In genomic region chr1:56817716-56818463, GRCh38 we compare ENCODE assay signal across 28 cellular contexts. TPM values are rescaled to one million over a fixed set of nuclear protein-coding genes. Genes with fewer than 3 reads are reported as not detected.
DNase-seq lines count a peak whose midpoint lies in the region; ATAC-seq, FAIRE-seq and TF ChIP-seq lines count a peak whose summit lies in the region.
"Had no signal": no experiment of that assay in that cellular context is flagged by ENCODE, and none has a peak within 500 bp of the region (broad histone marks: within the 10 kb centered on the region; RNA-seq: fewer than 3 reads in every experiment).

No MANE protein-coding gene starts in this region.

- peak overlapping the region; percentile 63 for H3K27ac Mint-ChIP-seq in Caco-2 (ENCODE audit: unreplicated experiment)
- H3K27ac Mint-ChIP-seq: activated B cell treated with CpG ODN at 0.5 μM for 24 hours; CD14-positive monocyte; dendritic cell treated with granulocyte-macrophage colony-stimulating factor and Interleukin-4, amounts not matched to agents 40 ng/mL and 50 ng/mL, for 4 days had no signal

- H3K4me3 Mint-ChIP-seq in Caco-2 (ENCODE audit: unreplicated experiment) = peak overlapping the region; percentile 65
- H3K4me3 Mint-ChIP-seq: activated B cell treated with CpG ODN at 0.5 μM for 24 hours; CD14-positive monocyte; dendritic cell treated with granulocyte-macrophage colony-stimulating factor and Interleukin-4, amounts not matched to agents 40 ng/mL and 50 ng/mL, for 4 days had no signal

- no peak for DNase-seq in Caco-2
- DNase-seq in heart right ventricle = no peak
- DNase-seq in middle frontal gyrus (ENCODE audit: extremely low spot score, low spot score) = no peak
- no peak for DNase-seq in RCC 7860 (ENCODE audit: low spot score)
- DNase-seq in NCI-H2107 treated with DMSO at 0.1 percent for 48 hours (lab: John Stamatoyannopoulos, UW; ENCODE audit: unreplicated experiment) = no peak
- DNase-seq: ACHN; activated B cell treated with CpG ODN at 0.5 μM for 24 hours; activated CD4-positive, alpha-beta T cell treated with anti-CD3 and anti-CD28 coated beads, Interleukin-2, amount 50 U/mL, for 4 hours; activated naive CD4-positive, alpha-beta T cell; amniotic stem cell; GDM1; hippocampal formation; Karpas-422; MV-4-11; NCI-H1694; NCI-H2171 treated with DMSO at 0.1 percent for 48 hours; NCI-H526 treated with DMSO at 0.1 percent for 48 hours; occipital lobe; RPMI8226; sigmoid colon; T-helper 9 cell had no signal

- ATAC-seq in SK-N-SH treated with all-trans-retinoic acid at 6 μM for 48 hours (no peak), heart right ventricle (peak in 2 of 8 donors; percentile 38 to 43), GM19351 (IDR thresholded peaks at IDR 0.05; ENCODE audit: unreplicated experiment) (no peak)

- H3K9me3 ChIP-seq in Caco-2 = no peaks in the 10 kb centered on the region
- H3K9me3 ChIP-seq in heart right ventricle = peaks cover 0 to 15% (median 0%) of the 10 kb centered on the region in 11 donors
- H3K9me3 ChIP-seq in parathyroid adenoma (ENCODE audit: control insufficient read depth, low read length) = no peaks in the 10 kb centered on the region

- H3K27me3 ChIP-seq in Caco-2 (replicated peaks; ENCODE audit: control insufficient read depth, insufficient read depth, low read length) = no peaks in the 10 kb centered on the region
- peaks cover 0 to 3% (median 0%) of the 10 kb centered on the region in 7 donors for H3K27me3 ChIP-seq in heart right ventricle
- no peaks in the 10 kb centered on the region for H3K27me3 ChIP-seq in parathyroid adenoma (ENCODE audit: control insufficient read depth, insufficient read depth, low read length)
- H3K27me3 ChIP-seq: sigmoid colon had no signal

- peak overlapping the region; percentile 6 to 85 (median 80) for H3K27ac ChIP-seq in heart right ventricle
- H3K27ac ChIP-seq in parathyroid adenoma = no peak overlapping the region
- H3K27ac ChIP-seq: sigmoid colon had no signal

- peaks cover 30% of the 10 kb centered on the region for H3K4me1 Mint-ChIP-seq in Caco-2 (ENCODE audit: low read depth, unreplicated experiment)
- H3K4me1 Mint-ChIP-seq: activated B cell treated with CpG ODN at 0.5 μM for 24 hours, CD14-positive monocyte had no signal

- peaks cover 44% of the 10 kb centered on the region for H3K4me1 ChIP-seq in Caco-2
- H3K4me1 ChIP-seq in heart right ventricle = peaks cover 0 to 38% (median 9%) of the 10 kb centered on the region in 9 donors
- no peaks in the 10 kb centered on the region for H3K4me1 ChIP-seq in parathyroid adenoma

- H3K9me3 Mint-ChIP-seq in Caco-2 (ENCODE audit: unreplicated experiment) = peaks cover 18% of the 10 kb centered on the region
- H3K9me3 Mint-ChIP-seq: dendritic cell treated with granulocyte-macrophage colony-stimulating factor and Interleukin-4, amounts not matched to agents 40 ng/mL and 50 ng/mL, for 4 days had no signal

- no peak for TF ChIP-seq CTCF in Caco-2 (IDR thresholded peaks at IDR 0.05; ENCODE audit: insufficient read depth in 1 of 2, low read depth in 1 of 2, low read length in 1 of 2, severe bottlenecking in 1 of 2, unreplicated experiment in 1 of 2)
- TF ChIP-seq CTCF in heart right ventricle (IDR thresholded peaks at IDR 0.05) = no peak
- TF ChIP-seq CTCF in parathyroid adenoma (IDR thresholded peaks at IDR 0.05) = no peak

- no peaks in the 10 kb centered on the region for H3K79me2 ChIP-seq in parathyroid adenoma

- TSS peak; percentile 54 for BruUV-seq in Caco-2 (replicated peaks; lab: Mats Ljungman, UMichigan)

- H2AFZ ChIP-seq in parathyroid adenoma = no peak overlapping the region

- CTCF ChIA-PET in Caco-2 (lab: Charles Lee) = no interaction called here

- H3K4me3 ChIP-seq in Caco-2 (ENCODE audit: low read depth, low read length) (no peak overlapping the region; the same call in 1 of the 2 replicates), heart right ventricle (peak overlapping the region in 9 of 10 donors; percentile 3 to 40 (median 24)), parathyroid adenoma (ENCODE audit: low read depth, low read length) (peak overlapping the region; percentile 61)
- H3K4me3 ChIP-seq: sigmoid colon had no signal

- POLR2A ChIA-PET in Caco-2 (lab: Charles Lee) = interaction anchor here (0.7 kb wide), 1 partner anchor 249 kb away, joined by 3 read pairs; no protein-coding TSS in a partner anchor

- no peak overlapping the region for H3K9ac ChIP-seq in parathyroid adenoma

- H3K27me3 Mint-ChIP-seq in Caco-2 (ENCODE audit: insufficient read depth, unreplicated experiment) = no peaks in the 10 kb centered on the region

- peaks cover 5% of the 10 kb centered on the region for H3K36me3 Mint-ChIP-seq in Caco-2 (ENCODE audit: insufficient read depth, unreplicated experiment)
- H3K36me3 Mint-ChIP-seq: CD14-positive monocyte had no signal

- intact Hi-C loops in Caco-2 (cut with micrococcal nuclease; ENCODE audit: unreplicated experiment) (loop anchor here (2.0 kb wide), 1 partner anchor 15 kb away; no protein-coding TSS in a partner anchor), heart right ventricle (cut with DNase I) (loop anchor here in 5 of 10 donors (2.0 to 10.0 kb wide), 5 partner anchors 19 to 1533 kb away; partner anchors contain the start of gene PRKAA2 (in 2 of the 5))

- H3K36me3 ChIP-seq in Caco-2 (ENCODE audit: control insufficient read depth, insufficient read depth, low read length) (no peaks in the 10 kb centered on the region), heart right ventricle (no peaks in the 10 kb centered on the region), parathyroid adenoma (ENCODE audit: control insufficient read depth, insufficient read depth, low read length) (no peaks in the 10 kb centered on the region)
- H3K36me3 ChIP-seq: sigmoid colon had no signal

- WGBS in heart right ventricle, 2 donors = 73 to 85% methylated on average over 6 of the region's 6 CpGs

- no peak for FAIRE-seq in RCC 7860 (lab: Jason Lieb, UNC)
- FAIRE-seq: urothelium cell line had no signal

- H3K4me2 ChIP-seq in parathyroid adenoma (ENCODE audit: low read length) = peak overlapping the region; percentile 76

TF ChIP-seq in SK-N-SH treated with all-trans-retinoic acid at 6 μM for 48 hours, 23 proteins besides CTCF, POLR2A, EP300 and RAD21:
- TF ChIP-seq SNAI2 (CRISPR knock-in tag; IDR thresholded peaks at IDR 0.05) = no peak
- peak; percentile 19; the same call in 1 of the 2 replicates for TF ChIP-seq ISL1 (CRISPR knock-in tag; IDR thresholded peaks at IDR 0.05)
- no peak for TF ChIP-seq ESRRG (CRISPR knock-in tag; IDR thresholded peaks at IDR 0.05)
- TF ChIP-seq ZFP30 (CRISPR knock-in tag; IDR thresholded peaks at IDR 0.05) = no peak
- TF ChIP-seq ZC3H10 (CRISPR knock-in tag; IDR thresholded peaks at IDR 0.05) = no peak
- TF ChIP-seq BACH2 (CRISPR knock-in tag; IDR thresholded peaks at IDR 0.05; ENCODE audit: borderline replicate concordance) = no peak
TF ChIP-seq in SK-N-SH treated with all-trans-retinoic acid at 6 μM for 48 hours: peak in this region for 1.

RNA-seq across cellular contexts. Expression of gene FYB2, which starts 1.3 kb away (rescaled TPM):
- total RNA-seq in Caco-2 (2022) (2.7 and 2.9 TPM in 2 replicates), heart right ventricle (10 to 100 TPM in 5 of 10 donors, 1 to 10 TPM in 5; 8.0 to 17.4 (median 9.9) TPM)
- 100 to 1,000 TPM in 1 of 2 donors, under 1 TPM in 1; 0.22 to 123 TPM for polyA plus RNA-seq in heart right ventricle
- total RNA-seq: activated B cell treated with CpG ODN at 0.5 μM for 24 hours, fibroblast of villous mesenchyme, sigmoid colon had no signal
- polyA plus RNA-seq: CD14-positive monocyte had no signal

RNA-seq across cellular contexts. Expression of gene C8A, which starts 36.7 kb away (rescaled TPM):
- total RNA-seq in Caco-2 (2022) (not detected in 2 replicates), heart right ventricle (under 1 TPM in 1 of 10 donors, not detected in 9; 0.09 TPM)
- polyA plus RNA-seq in heart right ventricle = not detected
- total RNA-seq: activated B cell treated with CpG ODN at 0.5 μM for 24 hours, fibroblast of villous mesenchyme, occipital lobe, sigmoid colon had no signal
- polyA plus RNA-seq: CD14-positive monocyte, sigmoid colon had no signal
